26 cellular contexts compared by ENCODE assay signal in the genomic region with DNA sequence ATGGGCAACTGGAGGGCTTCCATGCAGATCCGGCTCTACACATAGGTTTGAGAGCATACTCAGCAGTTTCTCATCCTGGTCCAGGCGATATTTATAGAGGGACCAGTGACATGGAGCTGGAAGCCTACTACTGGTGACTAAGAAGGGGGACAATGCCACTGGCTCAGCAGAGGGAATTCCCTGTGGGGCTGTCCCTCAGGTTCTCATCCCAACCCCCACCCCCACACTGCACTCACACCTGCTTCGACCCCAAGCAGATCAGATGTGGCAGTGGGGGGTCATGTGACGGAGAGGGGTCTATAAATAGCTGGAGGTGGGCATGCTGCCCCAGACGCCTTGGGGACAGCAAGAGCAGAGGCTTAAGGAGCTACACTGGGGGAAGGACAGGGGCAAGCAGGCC. TPM values are rescaled to one million over a fixed set of nuclear protein-coding genes. Genes with fewer than 3 reads are reported as not detected.
"Had no signal": no experiment of that assay in that cellular context is flagged by ENCODE, and none has a peak within 500 bp of the region (broad histone marks: within the 10 kb centered on the region; RNA-seq: fewer than 3 reads in every experiment).

TSS of gene CLCN1 (plus strand) at position 330 of the 400 bp plus-strand sequence. CDS start 102 bp downstream, outside the sequence.

- H3K9me3 ChIP-seq: prostate gland, sigmoid colon, spleen, testis, uterus had no signal

- H3K4me3 Mint-ChIP-seq: activated naive CD4-positive, alpha-beta T cell treated with anti-CD3 and anti-CD28 coated beads, Interleukin-2, amount 10 ng/mL, durations not matched to agents 7 days and 5 days; activated naive CD8-positive, alpha-beta T cell treated with anti-CD3 and anti-CD28 coated beads, Interleukin-2, amount 10 ng/mL, durations not matched to agents 7 days and 5 days; activated T-helper 1 cell treated with anti-CD3 and anti-CD28 coated beads, Interleukin-12 subunit alpha, Interleukin-12 subunit beta, Interleukin-2, Interleukin-4 antibody, amounts not matched to agents 30 ng/mL and 10 ng/mL and 1 ng/mL, durations not matched to agents 14 hours and 24 hours and 36 hours; naive B cell; type B pancreatic cell had no signal

- H3K36me3 Mint-ChIP-seq: naive B cell had no signal

- H3K27me3 ChIP-seq: sigmoid colon, spleen, testis, uterus had no signal

- H3K27me3 Mint-ChIP-seq: type B pancreatic cell had no signal

- H3K27ac Mint-ChIP-seq: activated naive CD4-positive, alpha-beta T cell treated with anti-CD3 and anti-CD28 coated beads, Interleukin-2, amount 10 ng/mL, durations not matched to agents 7 days and 5 days; activated naive CD8-positive, alpha-beta T cell treated with anti-CD3 and anti-CD28 coated beads, Interleukin-2, amount 10 ng/mL, durations not matched to agents 7 days and 5 days; activated T-helper 1 cell treated with anti-CD3 and anti-CD28 coated beads, Interleukin-12 subunit alpha, Interleukin-12 subunit beta, Interleukin-2, Interleukin-4 antibody, amounts not matched to agents 30 ng/mL and 10 ng/mL and 1 ng/mL, durations not matched to agents 14 hours and 24 hours and 36 hours; type B pancreatic cell had no signal

- H3K27ac ChIP-seq: prostate gland, sigmoid colon, spleen, testis, uterus had no signal

- H3K4me1 ChIP-seq: prostate gland, sigmoid colon, testis, uterus had no signal

- H3K4me3 ChIP-seq: prostate gland, sigmoid colon, spleen, testis, uterus had no signal

- DNase-seq: activated CD4-positive, alpha-beta T cell treated with anti-CD3 and anti-CD28 coated beads for 4 hours; activated CD4-positive, alpha-beta T cell treated with anti-CD3 and anti-CD28 coated beads, Interleukin-2, amount 50 U/mL, for 48 hours; activated CD4-positive, CD25-positive, alpha-beta regulatory T cell; activated CD8-positive, alpha-beta memory T cell treated with anti-CD3 and anti-CD28 coated beads for 24 hours; activated gamma-delta T cell; activated naive CD4-positive, alpha-beta T cell treated with anti-CD3 and anti-CD28 coated beads, Interleukin-2, amount 10 ng/mL, durations not matched to agents 7 days and 5 days; activated naive CD8-positive, alpha-beta T cell treated with anti-CD3 and anti-CD28 coated beads, Interleukin-2, amount 10 ng/mL, durations not matched to agents 7 days and 5 days; cortex of kidney; hippocampal formation; left cardiac atrium; mammary epithelial cell; naive B cell; sigmoid colon; spleen; stimulated activated naive CD8-positive, alpha-beta T cell treated with anti-CD3 and anti-CD28 coated beads, Interleukin-15, Interleukin-2, amounts not matched to agents 100 U/mL and 50 U/mL, for 24 hours; testis; uterus had no signal

- H3K36me3 ChIP-seq: prostate gland, sigmoid colon, spleen, uterus had no signal

- ATAC-seq: left cardiac atrium; stimulated activated naive CD8-positive, alpha-beta T cell treated with anti-CD3 and anti-CD28 coated beads, Interleukin-15, Interleukin-2, amounts not matched to agents 100 U/mL and 50 U/mL, for 24 hours had no signal

RNA-seq across cellular contexts. Expression of gene CLCN1, which starts in this region (rescaled TPM):
- total RNA-seq: activated T-helper 1 cell treated with anti-CD3 and anti-CD28 coated beads, Interleukin-12 subunit alpha, Interleukin-12 subunit beta, Interleukin-2, Interleukin-4 antibody, amounts not matched to agents 30 ng/mL and 10 ng/mL and 1 ng/mL, durations not matched to agents 14 hours and 24 hours and 36 hours; chondrocyte; endothelial cell of umbilical vein; left cardiac atrium; osteocyte; T-helper 2 cell treated with Interferon-gamma antibody and Interleukin-4, amounts not matched to agents 100 ng/mL and 5 ng/mL, for 36 hours had no signal
- polyA plus RNA-seq: endothelial cell of umbilical vein, fibroblast of lung, keratinocyte had no signal
